ENCODE assay signal across 17 cellular contexts in genomic region chr19:16436780-16437179, GRCh38. TPM values are rescaled to one million over a fixed set of nuclear protein-coding genes. Genes with fewer than 3 reads are reported as not detected.
DNase-seq lines count a peak whose midpoint lies in the region; ATAC-seq and TF ChIP-seq lines count a peak whose summit lies in the region.
"Had no signal": no experiment of that assay in that cellular context is flagged by ENCODE, and none has a peak within 500 bp of the region (broad histone marks: within the 10 kb centered on the region; RNA-seq: fewer than 3 reads in every experiment).

No MANE protein-coding gene starts in this region.

- DNase-seq in cardiac muscle cell (ENCODE audit: low read depth in 1 of 2, low spot score in 1 of 2) = no peak
- DNase-seq in cardiac septum (ENCODE audit: low spot score) = no peak
- DNase-seq in choroid plexus epithelial cell (ENCODE audit: low read depth) = peak; percentile 47
- DNase-seq in osteocyte (ENCODE audit: extremely low spot score, unreplicated experiment) = no peak
- no peak for DNase-seq in uterus
- DNase-seq in SKM-1 treated with dmso at 0.1 percent for 144 hours (lab: John Stamatoyannopoulos, UW; ENCODE audit: unreplicated experiment) = no peak
- DNase-seq: activated CD8-positive, alpha-beta memory T cell treated with anti-CD3 and anti-CD28 coated beads for 24 hours; activated naive CD8-positive, alpha-beta T cell treated with anti-CD3 and anti-CD28 coated beads for 36 hours; DMS 273 treated with DMSO at 0.1 percent for 48 hours; foreskin fibroblast; islet precursor cell; NCI-H524; right lobe of liver had no signal

- H3K4me3 ChIP-seq in cardiac muscle cell (no peak overlapping the region), choroid plexus epithelial cell (ENCODE audit: low read depth, low read length) (no peak overlapping the region), uterus (no peak overlapping the region)
- H3K4me3 ChIP-seq: right lobe of liver had no signal

- H3K27me3 ChIP-seq in cardiac muscle cell (no peaks in the 10 kb centered on the region), uterus (no peaks in the 10 kb centered on the region)
- H3K27me3 ChIP-seq: right lobe of liver had no signal

- H3K36me3 Mint-ChIP-seq in osteocyte (ENCODE audit: unreplicated experiment) = peaks cover 19% of the 10 kb centered on the region

- H3K4me1 Mint-ChIP-seq in osteocyte (ENCODE audit: unreplicated experiment) = peaks cover 37% of the 10 kb centered on the region

- TF ChIP-seq CTCF in cardiac muscle cell (IDR thresholded peaks at IDR 0.05; ENCODE audit: low read depth, low read length) (no peak), choroid plexus epithelial cell (conservative IDR thresholded peaks at IDR 0.05; ENCODE audit: low read depth, low read length) (peak; percentile 2), osteocyte (IDR thresholded peaks at IDR 0.05) (peak; percentile 6), uterus (IDR thresholded peaks at IDR 0.05) (no peak)

- intact Hi-C loops in cardiac septum (cut with DNase I) = no loop called here
- intact Hi-C loops in uterus (cut with DNase I; ENCODE audit: low total_unique reads) = no loop called here

- peaks cover 4% of the 10 kb centered on the region for H3K9me3 Mint-ChIP-seq in osteocyte (ENCODE audit: unreplicated experiment)
- H3K9me3 Mint-ChIP-seq: activated naive CD8-positive, alpha-beta T cell treated with anti-CD3 and anti-CD28 coated beads for 36 hours had no signal

- no peaks in the 10 kb centered on the region for H3K9me3 ChIP-seq in cardiac muscle cell (ENCODE audit: low read depth)
- no peaks in the 10 kb centered on the region for H3K9me3 ChIP-seq in uterus
- H3K9me3 ChIP-seq: right lobe of liver had no signal

- H3K27ac Mint-ChIP-seq in osteocyte (ENCODE audit: unreplicated experiment) = peak overlapping the region; percentile 95
- H3K27ac Mint-ChIP-seq: activated naive CD8-positive, alpha-beta T cell treated with anti-CD3 and anti-CD28 coated beads for 36 hours had no signal

- H3K4me1 ChIP-seq in cardiac muscle cell (ENCODE audit: low read depth) (peaks cover 40% of the 10 kb centered on the region), uterus (peaks cover 0 to 3% of the 10 kb centered on the region in 2 donors)

- peak overlapping the region; percentile 19 for H3K4me3 Mint-ChIP-seq in osteocyte (ENCODE audit: unreplicated experiment)
- H3K4me3 Mint-ChIP-seq: activated naive CD8-positive, alpha-beta T cell treated with anti-CD3 and anti-CD28 coated beads for 36 hours had no signal

- ATAC-seq in HG03025 (IDR thresholded peaks at IDR 0.05; ENCODE audit: low FRiP score, unreplicated experiment) = no peak
- no peak for ATAC-seq in HG03175 (IDR thresholded peaks at IDR 0.05; ENCODE audit: unreplicated experiment)

- peak overlapping the region; percentile 87 for H3K27ac ChIP-seq in cardiac muscle cell
- peak overlapping the region; percentile 14 to 77 for H3K27ac ChIP-seq in uterus

- H3K36me3 ChIP-seq in cardiac muscle cell (peaks cover 6% of the 10 kb centered on the region), uterus (no peaks in the 10 kb centered on the region)

- H3K27me3 Mint-ChIP-seq in osteocyte (ENCODE audit: unreplicated experiment) = no peaks in the 10 kb centered on the region
- H3K27me3 Mint-ChIP-seq: activated naive CD8-positive, alpha-beta T cell treated with anti-CD3 and anti-CD28 coated beads for 36 hours had no signal

- TF ChIP-seq POLR2A in uterus (IDR thresholded peaks at IDR 0.05) = no peak

RNA-seq across cellular contexts. Expression of gene EPS15L1, which starts 35.0 kb away (rescaled TPM):
- total RNA-seq in cardiac muscle cell (22.4 and 37.8 TPM in 2 replicates), cardiac septum (48.4 TPM), osteocyte (47.4 and 53.1 TPM in 2 replicates), uterus (10 to 100 TPM; 18.8 to 67.2 (median 39.6) TPM)
- polyA plus RNA-seq in cardiac muscle cell = 38.8 and 42.6 TPM in 2 replicates

RNA-seq across cellular contexts. Expression of gene CALR3, which starts 59.2 kb away (rescaled TPM):
- total RNA-seq in cardiac muscle cell (not detected in 2 replicates), cardiac septum (not detected), osteocyte (not detected in 2 replicates), uterus (not detected)
- polyA plus RNA-seq in cardiac muscle cell = not detected in 2 replicates
- total RNA-seq: myocyte, right lobe of liver, urinary bladder had no signal
- polyA plus RNA-seq: urinary bladder had no signal

RNA-seq across cellular contexts. Expression of gene C19orf44, which starts 59.4 kb away (rescaled TPM):
- 5.8 and 9.2 TPM in 2 replicates for total RNA-seq in cardiac muscle cell
- polyA plus RNA-seq in cardiac muscle cell = 5.1 and 7.6 TPM in 2 replicates
- 3.1 TPM for total RNA-seq in cardiac septum
- total RNA-seq in osteocyte = 5.3 and 5.5 TPM in 2 replicates
- 10 to 100 TPM in 1 of 4 donors, 1 to 10 TPM in 2, under 1 TPM in 1; 0.26 to 11.9 (median 7.5) TPM for total RNA-seq in uterus

Comparison
In these comparisons a context has a peak if more than half of its experiments do, and no peak if none do; other contexts are left out.
1. CTCF ChIP-seq: peak in choroid plexus epithelial cell (single experiment) and osteocyte (single experiment); none in cardiac muscle cell (single experiment) and uterus (0 of 4).